ENCODE assay signal across 24 cellular contexts in the genomic region with DNA sequence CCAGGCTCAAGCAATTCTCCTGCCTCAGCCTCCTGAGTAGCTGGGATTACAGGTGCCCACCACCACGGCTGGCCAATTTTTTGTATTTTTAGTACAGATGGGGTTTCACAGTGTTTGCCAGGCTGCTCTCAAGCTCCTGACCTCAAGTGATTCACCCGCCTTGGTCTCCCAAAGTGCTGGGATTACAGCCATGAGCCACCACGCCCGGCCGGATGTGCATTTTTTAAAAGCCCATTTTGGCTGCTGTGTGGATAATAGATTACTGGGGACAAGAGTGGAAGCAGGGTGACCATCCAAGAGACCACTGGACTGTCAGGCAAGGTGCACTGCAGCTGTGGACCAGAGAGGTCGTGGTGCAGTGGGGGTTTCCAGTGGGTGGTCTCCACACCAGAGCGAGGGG. TPM values are rescaled to one million over a fixed set of nuclear protein-coding genes. Genes with fewer than 3 reads are reported as not detected.
DNase-seq lines count a peak whose midpoint lies in the region; ATAC-seq and TF ChIP-seq lines count a peak whose summit lies in the region.
"Had no signal": no experiment of that assay in that cellular context is flagged by ENCODE, and none has a peak within 500 bp of the region (broad histone marks: within the 10 kb centered on the region; RNA-seq: fewer than 3 reads in every experiment).

No MANE protein-coding gene starts in this region.

- no peak overlapping the region for H3K9ac ChIP-seq in fibroblast of lung (ENCODE audit: insufficient read depth, low read length)
- H3K9ac ChIP-seq: KMS-11 had no signal

- TF ChIP-seq CTCF in fibroblast of lung (conservative IDR thresholded peaks at IDR 0.05 in 1 of 2, IDR thresholded peaks at IDR 0.05 in 1 of 2; ENCODE audit: low read depth in 1 of 2, low read length in 2 of 2) (no peak), spleen (IDR thresholded peaks at IDR 0.05 in 8 of 11, conservative IDR thresholded peaks at IDR 0.05 in 3 of 11) (no peak)

- no peaks in the 10 kb centered on the region for H3K9me3 Mint-ChIP-seq in stimulated activated effector memory CD8-positive, alpha-beta T cell treated with anti-CD3 and anti-CD28 coated beads, Interleukin-12 subunit alpha, Interleukin-12 subunit beta, amount 100 ng/mL, for 72 hours
- H3K9me3 Mint-ChIP-seq: activated CD4-positive, alpha-beta memory T cell treated with anti-CD3 and anti-CD28 coated beads, Interleukin-2, amount 10 ng/mL, durations not matched to agents 7 days and 5 days; activated T-cell treated with anti-CD3 and anti-CD28 coated beads, Interleukin-2, amount 50 U/mL, for 24 hours; CD8-positive, alpha-beta memory T cell had no signal

- no peak for TF ChIP-seq POLR2A in spleen (IDR thresholded peaks at IDR 0.05)

- no peak for ATAC-seq in GM21526 (IDR thresholded peaks at IDR 0.05; ENCODE audit: low FRiP score, unreplicated experiment)
- ATAC-seq in stimulated activated effector memory CD8-positive, alpha-beta T cell treated with anti-CD3 and anti-CD28 coated beads, Interleukin-12 subunit alpha, Interleukin-12 subunit beta, amount 100 ng/mL, for 72 hours: no peak
- ATAC-seq: stimulated activated naive CD8-positive, alpha-beta T cell treated with anti-CD3 and anti-CD28 coated beads, Interleukin-15, Interleukin-2, amounts not matched to agents 100 U/mL and 50 U/mL, for 24 hours had no signal

- no peaks in the 10 kb centered on the region for H3K27me3 ChIP-seq in fibroblast of lung (ENCODE audit: control insufficient read depth, insufficient read depth, low read length)
- H3K27me3 ChIP-seq in spleen (replicated peaks in 1 of 7): no peaks in the 10 kb centered on the region
- H3K27me3 ChIP-seq: thyroid gland had no signal

- H2AFZ ChIP-seq in fibroblast of lung (ENCODE audit: low read length): no peak overlapping the region

- H3K4me1 ChIP-seq in fibroblast of lung (ENCODE audit: control insufficient read depth, extremely low read depth, insufficient read depth, low read length): no peaks in the 10 kb centered on the region
- H3K4me1 ChIP-seq in spleen: peaks cover 0 to 25% (median 12%) of the 10 kb centered on the region in 6 donors
- H3K4me1 ChIP-seq: thyroid gland had no signal

- H3K4me3 ChIP-seq in fibroblast of lung (replicated peaks in 1 of 4; ENCODE audit: control extremely low read depth in 1 of 4, insufficient read depth in 1 of 4, low read depth in 3 of 4, low read length in 4 of 4): no peak overlapping the region
- H3K4me3 ChIP-seq in spleen: no peak overlapping the region
- H3K4me3 ChIP-seq: lung, thyroid gland had no signal

- H4K20me1 ChIP-seq in fibroblast of lung (ENCODE audit: control insufficient read depth, extremely low read depth, insufficient read depth, low read length): no peaks in the 10 kb centered on the region

- H3K4me3 Mint-ChIP-seq in stimulated activated effector memory CD8-positive, alpha-beta T cell treated with anti-CD3 and anti-CD28 coated beads, Interleukin-12 subunit alpha, Interleukin-12 subunit beta, amount 100 ng/mL, for 72 hours: no peak overlapping the region
- H3K4me3 Mint-ChIP-seq: activated CD4-positive, alpha-beta memory T cell treated with anti-CD3 and anti-CD28 coated beads, Interleukin-2, amount 10 ng/mL, durations not matched to agents 7 days and 5 days; activated T-cell treated with anti-CD3 and anti-CD28 coated beads, Interleukin-2, amount 50 U/mL, for 24 hours; CD8-positive, alpha-beta memory T cell had no signal

- H3K4me1 Mint-ChIP-seq in stimulated activated effector memory CD8-positive, alpha-beta T cell treated with anti-CD3 and anti-CD28 coated beads, Interleukin-12 subunit alpha, Interleukin-12 subunit beta, amount 100 ng/mL, for 72 hours: peaks cover 13% of the 10 kb centered on the region

- peak overlapping the region; percentile 10 for H3K4me2 ChIP-seq in fibroblast of lung (ENCODE audit: extremely low read depth, insufficient read depth, low read length)
- H3K4me2 ChIP-seq: KMS-11 had no signal

- DNase-seq in GM03348 (ENCODE audit: low spot score): peak; percentile 61
- peak; percentile 88 for DNase-seq in RPMI7951 (ENCODE audit: low read depth)
- DNase-seq in fibroblast of lung (ENCODE audit: low read depth in 2 of 2): peak; percentile 34 to 80
- DNase-seq in spleen: peak; percentile 24
- DNase-seq in cerebellar cortex (ENCODE audit: low spot score): no peak
- DNase-seq in stimulated activated effector memory CD8-positive, alpha-beta T cell treated with anti-CD3 and anti-CD28 coated beads, Interleukin-12 subunit alpha, Interleukin-12 subunit beta, amount 100 ng/mL, for 72 hours (ENCODE audit: low spot score in 2 of 2): no peak
- no peak for DNase-seq in NCI-H2227 treated with DMSO at 0.1 percent for 48 hours (lab: John Stamatoyannopoulos, UW)
- DNase-seq: activated CD4-positive, alpha-beta memory T cell treated with anti-CD3 and anti-CD28 coated beads, Interleukin-2, amount 10 ng/mL, durations not matched to agents 7 days and 5 days; activated naive CD4-positive, alpha-beta T cell; activated T-cell treated with anti-CD3 and anti-CD28 coated beads, Interleukin-2, amount 50 U/mL, for 24 hours; central memory CD4-positive, alpha-beta T cell; kidney glomerular epithelial cell; NCI-H1092; NCI-H1930; NCI-H345; NCI-H82; Right ventricle myocardium superior; stimulated activated CD4-positive, alpha-beta T cell treated with anti-CD3 and anti-CD28 coated beads, Interleukin-4, amount 100 ng/mL, for 24 hours; stimulated activated naive CD8-positive, alpha-beta T cell treated with anti-CD3 and anti-CD28 coated beads, Interleukin-15, Interleukin-2, amounts not matched to agents 100 U/mL and 50 U/mL, for 24 hours; thyroid gland had no signal

- H3K27ac Mint-ChIP-seq in stimulated activated effector memory CD8-positive, alpha-beta T cell treated with anti-CD3 and anti-CD28 coated beads, Interleukin-12 subunit alpha, Interleukin-12 subunit beta, amount 100 ng/mL, for 72 hours: no peak overlapping the region
- H3K27ac Mint-ChIP-seq: activated CD4-positive, alpha-beta memory T cell treated with anti-CD3 and anti-CD28 coated beads, Interleukin-2, amount 10 ng/mL, durations not matched to agents 7 days and 5 days; activated T-cell treated with anti-CD3 and anti-CD28 coated beads, Interleukin-2, amount 50 U/mL, for 24 hours had no signal

- no peak overlapping the region for H3K27ac ChIP-seq in fibroblast of lung (ENCODE audit: insufficient read depth, low read length)
- H3K27ac ChIP-seq in spleen: no peak overlapping the region
- H3K27ac ChIP-seq: KMS-11, thyroid gland had no signal

- H3K79me2 ChIP-seq in fibroblast of lung (ENCODE audit: control insufficient read depth, insufficient read depth, low read length): no peaks in the 10 kb centered on the region

- no peaks in the 10 kb centered on the region for H3K9me3 ChIP-seq in fibroblast of lung (ENCODE audit: control insufficient read depth, insufficient read depth, low read depth, low read length)
- no peaks in the 10 kb centered on the region for H3K9me3 ChIP-seq in spleen
- H3K9me3 ChIP-seq: thyroid gland had no signal

- intact Hi-C loops in spleen (cut with DNase I; ENCODE audit: low total_unique reads): loop anchor here (2.0 kb wide), 1 partner anchor 151 kb away; no protein-coding TSS in a partner anchor

- WGBS in spleen, 5 donors: 77 to 92% (median 88%) methylated on average over 7 of the region's 7 CpGs

- H3K36me3 Mint-ChIP-seq in stimulated activated effector memory CD8-positive, alpha-beta T cell treated with anti-CD3 and anti-CD28 coated beads, Interleukin-12 subunit alpha, Interleukin-12 subunit beta, amount 100 ng/mL, for 72 hours: no peaks in the 10 kb centered on the region
- H3K36me3 Mint-ChIP-seq: CD8-positive, alpha-beta memory T cell had no signal

- H3K36me3 ChIP-seq in fibroblast of lung (ENCODE audit: control insufficient read depth, insufficient read depth, low read length): no peaks in the 10 kb centered on the region
- no peaks in the 10 kb centered on the region for H3K36me3 ChIP-seq in spleen
- H3K36me3 ChIP-seq: thyroid gland had no signal

RNA-seq across cellular contexts. Expression of a gene that starts 21.4 kb away (rescaled TPM):
- 3.9 and 7.6 TPM in 2 replicates for total RNA-seq in RPMI7951 (2014; rRNA removed; shearing (Covaris generic))
- total RNA-seq in fibroblast of lung (1.8 and 2.1 TPM in 2 replicates), spleen (1 to 10 TPM in 2 of 7 donors, under 1 TPM in 4, not detected in 1; 0.43 to 3.0 (median 0.79) TPM)
- polyA plus RNA-seq in fibroblast of lung (0.09 and 0.12 TPM in 2 replicates), spleen (1 to 10 TPM in 1 of 3 donors, under 1 TPM in 2; 0.26 to 1.1 (median 0.46) TPM)
- polyA plus RNA-seq in fibroblast of lung (2012): 0.08 and 0.16 TPM in 2 replicates
- polyA minus RNA-seq in fibroblast of lung (ENCODE audit: low replicate concordance): 0.86 TPM in 1 of 2 replicates, not detected in the other
- total RNA-seq: Right ventricle myocardium superior had no signal

RNA-seq across cellular contexts. Expression of a gene that starts 36.7 kb away (rescaled TPM):
- 68.6 and 72.7 TPM in 2 replicates for total RNA-seq in RPMI7951 (2014; rRNA removed; shearing (Covaris generic))
- total RNA-seq in fibroblast of lung (106 and 172 TPM in 2 replicates), spleen (100 to 1,000 TPM in 1 of 7 donors, 10 to 100 TPM in 6; 59.3 to 108 (median 81.0) TPM)
- polyA plus RNA-seq in fibroblast of lung (60.6 and 86.2 TPM in 2 replicates), spleen (10 to 100 TPM; 19.0 to 32.5 (median 19.1) TPM)
- polyA plus RNA-seq in fibroblast of lung (2012): 99.0 and 147 TPM in 2 replicates
- polyA minus RNA-seq in fibroblast of lung (ENCODE audit: low replicate concordance): 114 and 174 TPM in 2 replicates

Comparison
In these comparisons a context has a peak if more than half of its experiments do, and no peak if none do; other contexts are left out.
1. DNase-seq: peak in GM03348 (single experiment), RPMI7951 (single experiment), fibroblast of lung (2 of 2) and spleen (single experiment); none in cerebellar cortex (single experiment), stimulated activated effector memory CD8-positive, alpha-beta T cell treated with anti-CD3 and anti-CD28 coated beads, Interleukin-12 subunit alpha, Interleukin-12 subunit beta, amount 100 ng/mL, for 72 hours (0 of 2) and NCI-H2227 treated with DMSO at 0.1 percent for 48 hours (single experiment).